Comparison of ENCODE assay signal across 34 cellular contexts in genomic region chr6:144394209-144394608, GRCh38.
DNase-seq lines count a peak whose midpoint lies in the region; ATAC-seq, FAIRE-seq and TF ChIP-seq lines count a peak whose summit lies in the region.
"Had no signal": no experiment of that assay in that cellular context is flagged by ENCODE, and none has a peak within 500 bp of the region (broad histone marks: within the 10 kb centered on the region; RNA-seq: fewer than 3 reads in every experiment).

No MANE protein-coding gene starts in this region.

- H3K4me3 ChIP-seq in mucosa of descending colon = no peak overlapping the region
- H3K4me3 ChIP-seq: breast epithelium, gastroesophageal sphincter, GM23248, K562, lung, MG63, thoracic aorta had no signal

- no peak for DNase-seq in activated CD4-positive, alpha-beta T cell treated with anti-CD3 and anti-CD28 coated beads for 36 hours
- DNase-seq in activated CD4-positive, alpha-beta T cell treated with anti-CD3 and anti-CD28 coated beads, Interleukin-2, amount 50 U/mL, for 48 hours = no peak
- no peak for DNase-seq in H54 (ENCODE audit: insufficient read length, low spot score)
- peak; percentile 41 for DNase-seq in myocyte (ENCODE audit: low read depth)
- no peak for DNase-seq in mucosa of descending colon
- no peak for DNase-seq in ureter (ENCODE audit: low spot score)
- no peak for DNase-seq in activated gamma-delta T cell (lab: John Stamatoyannopoulos, UW)
- DNase-seq: activated CD8-positive, alpha-beta memory T cell treated with anti-CD3 and anti-CD28 coated beads for 24 hours; activated naive CD4-positive, alpha-beta T cell; activated T-cell treated with anti-CD3 and anti-CD28 coated beads for 4 hours; amniotic stem cell; CD4-positive, alpha-beta T cell; GM23248; hypothalamus; left cardiac atrium; MG63; NCI-H1417; NCI-H2029; NCI-H524 treated with DMSO at 0.1 percent for 48 hours; nephron progenitor cell; PC-3; stimulated activated CD4-positive, alpha-beta T cell treated with anti-CD3 and anti-CD28 coated beads, Interleukin-15, amount 100 ng/mL, for 24 hours; T-helper 17 cell had no signal

- ATAC-seq in activated CD4-positive, alpha-beta T cell treated with anti-CD3 and anti-CD28 coated beads for 36 hours = peak; percentile 61
- peak; percentile 94 for ATAC-seq in activated T-helper 17 cell treated with anti-CD3 and anti-CD28 coated beads, Interleukin-2, amount 50 U/mL, for 72 hours (replicated peaks)
- ATAC-seq in mucosa of descending colon = no peak
- ATAC-seq: gastroesophageal sphincter, K562, left cardiac atrium, Right ventricle myocardium inferior, T-helper 17 cell had no signal

- no peak for TF ChIP-seq POLR2A in H54 (IDR thresholded peaks at IDR 0.05; ENCODE audit: low read depth, low read length)

- H3K9me3 ChIP-seq in mucosa of descending colon = peaks cover 5% of the 10 kb centered on the region
- H3K9me3 ChIP-seq: thoracic aorta had no signal

- no peak overlapping the region for H3K4me3 Mint-ChIP-seq in activated CD4-positive, alpha-beta T cell treated with anti-CD3 and anti-CD28 coated beads for 36 hours
- peak overlapping the region; percentile 26 for H3K4me3 Mint-ChIP-seq in activated T-helper 17 cell treated with anti-CD3 and anti-CD28 coated beads, Interleukin-2, amount 50 U/mL, for 72 hours
- H3K4me3 Mint-ChIP-seq: CD4-positive, alpha-beta T cell; nephron progenitor cell; stimulated activated naive CD8-positive, alpha-beta T cell treated with anti-CD3 and anti-CD28 coated beads, Interleukin-15, Interleukin-2, amounts not matched to agents 100 ng/mL and 50 ng/mL, for 24 hours; T-helper 17 cell had no signal

- CTCF ChIA-PET in activated CD4-positive, alpha-beta T cell treated with anti-CD3 and anti-CD28 coated beads for 36 hours (lab: Charles Lee) = no interaction called here

- POLR2A ChIA-PET in activated CD4-positive, alpha-beta T cell treated with anti-CD3 and anti-CD28 coated beads for 36 hours (lab: Charles Lee) = interaction anchor here (0.6 kb wide), 1 partner anchor 147 kb away, joined by 3 read pairs; no protein-coding TSS in a partner anchor

- no peaks in the 10 kb centered on the region for H3K4me1 ChIP-seq in mucosa of descending colon (ENCODE audit: low read depth)
- H3K4me1 ChIP-seq: breast epithelium had no signal

- intact Hi-C loops in activated CD4-positive, alpha-beta T cell treated with anti-CD3 and anti-CD28 coated beads for 36 hours (cut with DNase I, micrococcal nuclease) = no loop called here
- intact Hi-C loops in mucosa of descending colon (cut with DNase I, micrococcal nuclease) = no loop called here

- peaks cover 25% of the 10 kb centered on the region for H3K36me3 Mint-ChIP-seq in activated CD4-positive, alpha-beta T cell treated with anti-CD3 and anti-CD28 coated beads for 36 hours (ENCODE audit: low read depth)
- H3K36me3 Mint-ChIP-seq in activated T-helper 17 cell treated with anti-CD3 and anti-CD28 coated beads, Interleukin-2, amount 50 U/mL, for 72 hours (ENCODE audit: low read depth) = peaks cover 30% of the 10 kb centered on the region

- no peaks in the 10 kb centered on the region for H3K36me3 ChIP-seq in mucosa of descending colon (ENCODE audit: low read depth)
- H3K36me3 ChIP-seq: breast epithelium, gastroesophageal sphincter, MG63, thoracic aorta had no signal

- no peak overlapping the region for H3K27ac Mint-ChIP-seq in activated CD4-positive, alpha-beta T cell treated with anti-CD3 and anti-CD28 coated beads for 36 hours
- H3K27ac Mint-ChIP-seq in activated T-helper 17 cell treated with anti-CD3 and anti-CD28 coated beads, Interleukin-2, amount 50 U/mL, for 72 hours = no peak overlapping the region
- H3K27ac Mint-ChIP-seq: CD4-positive, alpha-beta T cell; nephron progenitor cell; stimulated activated naive CD8-positive, alpha-beta T cell treated with anti-CD3 and anti-CD28 coated beads, Interleukin-15, Interleukin-2, amounts not matched to agents 100 ng/mL and 50 ng/mL, for 24 hours had no signal

- no peak for TF ChIP-seq CTCF in mucosa of descending colon (IDR thresholded peaks at IDR 0.05)

- H3K9me3 Mint-ChIP-seq in activated CD4-positive, alpha-beta T cell treated with anti-CD3 and anti-CD28 coated beads for 36 hours (ENCODE audit: low read depth) = peaks cover 18% of the 10 kb centered on the region
- peaks cover 11% of the 10 kb centered on the region for H3K9me3 Mint-ChIP-seq in activated T-helper 17 cell treated with anti-CD3 and anti-CD28 coated beads, Interleukin-2, amount 50 U/mL, for 72 hours

- peak; percentile 85 for FAIRE-seq in H54 (lab: Jason Lieb, UNC)
- FAIRE-seq: D721Med, HTR-8/SVneo, K562, urothelium cell line had no signal

- H3K4me1 Mint-ChIP-seq in activated CD4-positive, alpha-beta T cell treated with anti-CD3 and anti-CD28 coated beads for 36 hours = peaks cover 40% of the 10 kb centered on the region
- peaks cover 19% of the 10 kb centered on the region for H3K4me1 Mint-ChIP-seq in activated T-helper 17 cell treated with anti-CD3 and anti-CD28 coated beads, Interleukin-2, amount 50 U/mL, for 72 hours

- no peaks in the 10 kb centered on the region for H3K27me3 Mint-ChIP-seq in activated CD4-positive, alpha-beta T cell treated with anti-CD3 and anti-CD28 coated beads for 36 hours
- no peaks in the 10 kb centered on the region for H3K27me3 Mint-ChIP-seq in activated T-helper 17 cell treated with anti-CD3 and anti-CD28 coated beads, Interleukin-2, amount 50 U/mL, for 72 hours
- H3K27me3 Mint-ChIP-seq: CD4-positive, alpha-beta T cell; stimulated activated naive CD8-positive, alpha-beta T cell treated with anti-CD3 and anti-CD28 coated beads, Interleukin-15, Interleukin-2, amounts not matched to agents 100 ng/mL and 50 ng/mL, for 24 hours; T-helper 17 cell had no signal
